In the genomic region with DNA sequence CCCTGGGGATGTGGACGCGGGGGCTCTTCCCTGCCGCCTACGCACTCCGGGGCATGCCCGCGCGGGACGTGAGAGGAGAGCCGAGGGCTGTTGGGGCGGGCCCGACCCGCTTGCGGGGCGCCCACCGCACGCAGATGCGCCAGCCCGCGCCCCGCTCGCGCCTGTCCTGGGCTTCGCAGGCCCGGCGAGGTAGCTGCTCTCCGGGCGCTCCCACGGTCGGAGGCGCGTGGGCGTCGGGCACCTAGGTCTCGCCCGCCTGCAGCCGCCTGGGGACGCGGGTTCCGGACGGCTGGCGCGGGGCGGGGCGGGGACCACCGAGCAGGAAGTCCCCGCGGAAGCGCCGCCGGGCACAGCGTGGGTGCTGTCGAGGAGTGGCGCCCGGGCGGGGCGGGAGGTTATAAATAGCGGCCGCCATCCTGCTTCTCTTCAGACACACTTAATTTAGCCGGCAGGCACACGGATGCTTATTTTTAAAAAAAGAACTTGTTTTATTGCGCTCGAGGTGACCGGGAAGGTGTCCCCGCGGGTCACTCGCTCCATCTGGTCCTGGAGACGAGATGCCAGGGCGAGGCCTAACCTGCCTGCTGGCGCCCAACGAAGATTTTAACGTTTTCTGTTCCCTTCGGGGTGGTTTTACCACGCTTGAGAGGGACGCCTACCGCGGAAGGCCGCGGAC, we compare ENCODE assay signal across 7 cellular contexts.
DNase-seq lines count a peak whose midpoint lies in the region; ATAC-seq, FAIRE-seq and TF ChIP-seq lines count a peak whose summit lies in the region.

No MANE protein-coding gene starts in this region.

- TF ChIP-seq POLR2A in H54 (IDR thresholded peaks at IDR 0.05; ENCODE audit: low read depth, low read length) = no peak

- no peak for FAIRE-seq in H54 (lab: Jason Lieb, UNC)

- peaks cover 2 to 21% of the 10 kb centered on the region in 2 experiments for H3K4me1 ChIP-seq in neutrophil (ENCODE audit: control insufficient read depth in 1 of 2, insufficient read depth in 1 of 2, low read depth in 1 of 2, low read length in 1 of 2)

- TF ChIP-seq CTCF in WI38 (IDR thresholded peaks at IDR 0.05; ENCODE audit: low read depth, low read length) (no peak), neutrophil (IDR thresholded peaks at IDR 0.05) (no peak)

- no peaks in the 10 kb centered on the region for H3K9me3 ChIP-seq in neutrophil

- no peak overlapping the region for H3K27ac ChIP-seq in neutrophil

- H3K4me3 ChIP-seq in WI38 (ENCODE audit: low read depth, low read length) (peak overlapping the region; percentile 65), neutrophil (ENCODE audit: low read depth in 1 of 2, low read length in 1 of 2) (peak overlapping the region; percentile 20 to 46)

- ATAC-seq in GM19025 (IDR thresholded peaks at IDR 0.05; ENCODE audit: low read depth, unreplicated experiment) = peak; percentile 56
- peak; percentile 45 for ATAC-seq in HG03039 (IDR thresholded peaks at IDR 0.05; ENCODE audit: unreplicated experiment)

- peaks cover 98% of the 10 kb centered on the region for H3K27me3 ChIP-seq in neutrophil

- DNase-seq in effector CD8-positive, alpha-beta T cell (lab: John Stamatoyannopoulos, UW) = peak; percentile 50
- DNase-seq in H54 (ENCODE audit: insufficient read length, low spot score) = no peak
- DNase-seq in NCI-H2029 (lab: John Stamatoyannopoulos, UW) = no peak

- H3K36me3 ChIP-seq in neutrophil = no peaks in the 10 kb centered on the region
